Comparison of ENCODE assay signal across 29 cellular contexts in the genomic region with DNA sequence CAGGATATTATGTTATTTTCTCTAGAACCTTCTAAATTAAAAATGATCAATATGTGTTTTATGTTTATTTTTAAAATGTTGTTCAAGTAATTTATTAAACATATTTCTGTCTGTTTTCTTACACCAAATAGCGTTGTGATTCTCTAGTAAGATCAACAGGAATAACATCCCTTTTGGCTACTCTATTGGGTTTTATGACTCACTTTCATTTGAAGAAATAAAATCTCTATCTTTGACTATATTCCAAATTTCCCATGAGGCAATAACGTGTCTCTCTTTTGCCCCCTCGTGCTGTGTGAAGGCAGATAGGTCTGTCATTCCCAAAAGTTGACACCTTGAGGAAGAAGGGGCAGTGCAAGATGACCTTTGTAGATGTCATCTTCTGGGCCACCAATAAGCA. TPM values are rescaled to one million over a fixed set of nuclear protein-coding genes. Genes with fewer than 3 reads are reported as not detected.
"Had no signal": no experiment of that assay in that cellular context is flagged by ENCODE, and none has a peak within 500 bp of the region (broad histone marks: within the 10 kb centered on the region; RNA-seq: fewer than 3 reads in every experiment).

No MANE protein-coding gene starts in this region.

- DNase-seq: hypothalamus; immature natural killer cell; left ventricle myocardium inferior; midbrain; mucosa of descending colon; naive thymus-derived CD4-positive, alpha-beta T cell; nucleus accumbens; pancreas; posterior cingulate gyrus; retina; right cardiac atrium; stimulated activated CD4-positive, alpha-beta T cell treated with anti-CD3 and anti-CD28 coated beads, Interleukin-12 subunit alpha, Interleukin-12 subunit beta, amount 100 ng/mL, for 4 hours; stimulated activated CD4-positive, alpha-beta T cell treated with anti-CD3 and anti-CD28 coated beads, Interleukin-15, amount 100 ng/mL, for 24 hours; stimulated activated CD4-positive, alpha-beta T cell treated with anti-CD3 and anti-CD28 coated beads, Interleukin-2, amount 100 ng/mL, for 24 hours; stimulated activated CD4-positive, alpha-beta T cell treated with anti-CD3 and anti-CD28 coated beads, Interleukin-4, amount 100 ng/mL, for 4 hours; stimulated activated CD8-positive, alpha-beta memory T cell treated with anti-CD3 and anti-CD28 coated beads, Interleukin-4, amount 100 ng/mL, for 48 hours; stimulated activated naive CD4-positive, alpha-beta T cell treated with Interleukin-2 at 50 U/mL for 16 hours; stimulated activated naive CD8-positive, alpha-beta T cell treated with anti-CD3 and anti-CD28 coated beads, Interleukin-15, amount 100 ng/mL, for 72 hours; substantia nigra; thyroid gland; upper lobe of right lung had no signal

- H3K27me3 ChIP-seq: thyroid gland, upper lobe of right lung had no signal

- H3K27ac ChIP-seq: left ventricle myocardium inferior, pancreas, prostate gland, skin epidermis, thyroid gland, upper lobe of right lung had no signal

- H3K9me3 ChIP-seq: left ventricle myocardium inferior, mucosa of descending colon, pancreas, prostate gland, thyroid gland, upper lobe of right lung had no signal

- FAIRE-seq: islet of Langerhans, urothelium cell line had no signal

- H3K4me1 ChIP-seq: left ventricle myocardium inferior, pancreas, prostate gland, thyroid gland, upper lobe of right lung had no signal

- ATAC-seq: mucosa of descending colon; naive thymus-derived CD4-positive, alpha-beta T cell; natural killer cell treated with Interleukin-12 subunit alpha and Interleukin-12 subunit beta and Interleukin-15 and Interleukin-18, amount 100 ng/mL, for 72 hours; pancreas; right cardiac atrium; sciatic nerve; stimulated activated memory B cell treated with anti-CD40 and anti-IgM and Interleukin-4, amounts not matched to agents 10 μg/mL and 1 μg/mL and 100 μg/mL, for 72 hours; stimulated activated naive CD8-positive, alpha-beta T cell treated with anti-CD3 and anti-CD28 coated beads, Interleukin-15, amount 100 ng/mL, for 72 hours; upper lobe of right lung had no signal

- H3K36me3 ChIP-seq: left ventricle myocardium inferior, pancreas, prostate gland, thyroid gland, upper lobe of right lung had no signal

- H3K4me3 ChIP-seq: left ventricle myocardium inferior, mucosa of descending colon, pancreas, prostate gland, skin epidermis, thyroid gland, upper lobe of right lung had no signal

RNA-seq across cellular contexts. Expression of gene ITGA8, which starts 40.9 kb away (rescaled TPM):
- total RNA-seq: myocyte; naive thymus-derived CD4-positive, alpha-beta T cell; natural killer cell treated with Interleukin-12 subunit alpha and Interleukin-12 subunit beta and Interleukin-15 and Interleukin-18, amount 100 ng/mL, for 72 hours had no signal
- polyA plus RNA-seq: immature natural killer cell; naive thymus-derived CD4-positive, alpha-beta T cell had no signal
